In genomic region chrX:154388094-154388493, GRCh38 we compare ENCODE assay signal across 5 cellular contexts. TPM values are rescaled to one million over a fixed set of nuclear protein-coding genes. Genes with fewer than 3 reads are reported as not detected.
DNase-seq lines count a peak whose midpoint lies in the region; ATAC-seq, FAIRE-seq and TF ChIP-seq lines count a peak whose summit lies in the region.
"Not testable (repeated sequence)": the region's sequence is repeated elsewhere in the genome, so short reads cannot be mapped to it uniquely, and the experiment has no call there.

No MANE protein-coding gene starts in this region.

- peak; percentile 21 for FAIRE-seq in colon (lab: Jason Lieb, UNC)

- H3K27ac ChIP-seq in lung (ENCODE audit: low read depth in 1 of 2, low read length in 1 of 2), result not testable (repeated sequence)

- not testable (repeated sequence) for TF ChIP-seq CTCF in lung (IDR thresholded peaks at IDR 0.05; ENCODE audit: control extremely low read depth, extremely low read depth)

- ATAC-seq in GM19043 (IDR thresholded peaks at IDR 0.05; ENCODE audit: low read depth, unreplicated experiment) (peak; percentile 23), HG02642 (IDR thresholded peaks at IDR 0.05; ENCODE audit: poor library complexity, unreplicated experiment) (peak; percentile 23), SK-N-SH treated with all-trans-retinoic acid at 6 μM for 48 hours (peak; percentile 52), lung (ENCODE audit: insufficient read depth, low FRiP score) (peak; percentile 19)

- H3K27me3 ChIP-seq in lung (ENCODE audit: control insufficient read depth, insufficient read depth), result not testable (repeated sequence)

- H3K36me3 ChIP-seq in lung (ENCODE audit: control insufficient read depth in 2 of 2, insufficient read depth in 2 of 2, low read length in 2 of 2), result not testable (repeated sequence)

- not testable (repeated sequence) for H3K4me3 ChIP-seq in lung

- H3K4me1 ChIP-seq in lung (ENCODE audit: control insufficient read depth in 2 of 2, insufficient read depth in 2 of 2, low read length in 2 of 2), result not testable (repeated sequence)

- DNase-seq in lung (ENCODE audit: low spot score), result not testable (repeated sequence)

- no CpG with 5 or more reads among the region's 20 CpGs for WGBS in lung, 2 donors

- not testable (repeated sequence) for H3K9me3 ChIP-seq in lung (ENCODE audit: control insufficient read depth in 2 of 2, insufficient read depth in 1 of 2, low read length in 1 of 2)

RNA-seq across cellular contexts. Expression of gene EMD, which starts 9.0 kb away (rescaled TPM):
- total RNA-seq in lung, result 10 to 100 TPM; 33.0 to 66.9 TPM
- 100 to 1,000 TPM in 1 of 2 donors, 10 to 100 TPM in 1; 82.7 to 108 TPM for polyA plus RNA-seq in lung

RNA-seq across cellular contexts. Expression of gene RPL10, which starts 10.1 kb away (rescaled TPM):
- total RNA-seq in lung, result 1,000 to 10,000 TPM; 2,479 to 3,133 TPM
- polyA plus RNA-seq in lung, result 1,000 to 10,000 TPM; 4,111 to 4,258 TPM

RNA-seq across cellular contexts. Expression of gene FLNA, which starts 13.7 kb away (rescaled TPM):
- total RNA-seq in lung, result 1,000 to 10,000 TPM in 1 of 2 donors, 100 to 1,000 TPM in 1; 602 to 1,802 TPM
- polyA plus RNA-seq in lung, result 100 to 1,000 TPM; 645 to 783 TPM

RNA-seq across cellular contexts. Expression of gene DNASE1L1, which starts 21.0 kb away (rescaled TPM):
- 10 to 100 TPM; 12.5 to 41.0 TPM for total RNA-seq in lung
- 10 to 100 TPM; 28.2 to 52.3 TPM for polyA plus RNA-seq in lung

RNA-seq across cellular contexts. Expression of gene TAFAZZIN, which starts 23.2 kb away (rescaled TPM):
- 10 to 100 TPM; 28.4 to 48.9 TPM for total RNA-seq in lung
- 10 to 100 TPM; 39.7 to 61.2 TPM for polyA plus RNA-seq in lung
